1 cellular context compared by ENCODE assay signal in the genomic region with DNA sequence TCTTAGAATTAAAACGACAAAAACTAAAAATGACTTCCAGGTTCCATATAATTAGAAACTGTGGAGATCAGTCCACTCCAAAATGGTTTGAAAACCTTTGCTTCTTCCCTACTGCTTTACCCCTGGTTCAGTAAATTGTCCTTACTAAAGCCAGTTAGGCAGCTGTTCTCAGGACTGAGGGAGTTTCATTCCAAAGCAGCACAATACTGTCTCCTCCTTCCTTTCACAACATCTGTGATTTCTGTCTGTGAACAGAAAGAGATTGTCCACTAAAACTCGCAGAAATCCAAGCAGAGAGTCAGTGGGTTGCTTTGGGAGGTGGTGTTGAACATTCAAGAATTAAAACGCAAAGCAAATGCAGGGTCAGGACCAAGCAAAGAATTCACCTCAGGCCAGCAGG.
TF ChIP-seq lines count a peak whose summit lies in the region.

No MANE protein-coding gene starts in this region.

TF ChIP-seq in GM23338, 12 proteins besides CTCF, POLR2A, EP300 and RAD21 (continued from another document):
- TF ChIP-seq, protein P1, sequence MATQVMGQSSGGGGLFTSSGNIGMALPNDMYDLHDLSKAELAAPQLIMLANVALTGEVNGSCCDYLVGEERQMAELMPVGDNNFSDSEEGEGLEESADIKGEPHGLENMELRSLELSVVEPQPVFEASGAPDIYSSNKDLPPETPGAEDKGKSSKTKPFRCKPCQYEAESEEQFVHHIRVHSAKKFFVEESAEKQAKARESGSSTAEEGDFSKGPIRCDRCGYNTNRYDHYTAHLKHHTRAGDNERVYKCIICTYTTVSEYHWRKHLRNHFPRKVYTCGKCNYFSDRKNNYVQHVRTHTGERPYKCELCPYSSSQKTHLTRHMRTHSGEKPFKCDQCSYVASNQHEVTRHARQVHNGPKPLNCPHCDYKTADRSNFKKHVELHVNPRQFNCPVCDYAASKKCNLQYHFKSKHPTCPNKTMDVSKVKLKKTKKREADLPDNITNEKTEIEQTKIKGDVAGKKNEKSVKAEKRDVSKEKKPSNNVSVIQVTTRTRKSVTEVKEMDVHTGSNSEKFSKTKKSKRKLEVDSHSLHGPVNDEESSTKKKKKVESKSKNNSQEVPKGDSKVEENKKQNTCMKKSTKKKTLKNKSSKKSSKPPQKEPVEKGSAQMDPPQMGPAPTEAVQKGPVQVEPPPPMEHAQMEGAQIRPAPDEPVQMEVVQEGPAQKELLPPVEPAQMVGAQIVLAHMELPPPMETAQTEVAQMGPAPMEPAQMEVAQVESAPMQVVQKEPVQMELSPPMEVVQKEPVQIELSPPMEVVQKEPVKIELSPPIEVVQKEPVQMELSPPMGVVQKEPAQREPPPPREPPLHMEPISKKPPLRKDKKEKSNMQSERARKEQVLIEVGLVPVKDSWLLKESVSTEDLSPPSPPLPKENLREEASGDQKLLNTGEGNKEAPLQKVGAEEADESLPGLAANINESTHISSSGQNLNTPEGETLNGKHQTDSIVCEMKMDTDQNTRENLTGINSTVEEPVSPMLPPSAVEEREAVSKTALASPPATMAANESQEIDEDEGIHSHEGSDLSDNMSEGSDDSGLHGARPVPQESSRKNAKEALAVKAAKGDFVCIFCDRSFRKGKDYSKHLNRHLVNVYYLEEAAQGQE (IDR thresholded peaks at IDR 0.05; ENCODE audit: unreplicated experiment): no peak
- TF ChIP-seq, protein P2, sequence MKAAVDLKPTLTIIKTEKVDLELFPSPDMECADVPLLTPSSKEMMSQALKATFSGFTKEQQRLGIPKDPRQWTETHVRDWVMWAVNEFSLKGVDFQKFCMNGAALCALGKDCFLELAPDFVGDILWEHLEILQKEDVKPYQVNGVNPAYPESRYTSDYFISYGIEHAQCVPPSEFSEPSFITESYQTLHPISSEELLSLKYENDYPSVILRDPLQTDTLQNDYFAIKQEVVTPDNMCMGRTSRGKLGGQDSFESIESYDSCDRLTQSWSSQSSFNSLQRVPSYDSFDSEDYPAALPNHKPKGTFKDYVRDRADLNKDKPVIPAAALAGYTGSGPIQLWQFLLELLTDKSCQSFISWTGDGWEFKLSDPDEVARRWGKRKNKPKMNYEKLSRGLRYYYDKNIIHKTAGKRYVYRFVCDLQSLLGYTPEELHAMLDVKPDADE (IDR thresholded peaks at IDR 0.05): no peak
- TF ChIP-seq, protein P3, sequence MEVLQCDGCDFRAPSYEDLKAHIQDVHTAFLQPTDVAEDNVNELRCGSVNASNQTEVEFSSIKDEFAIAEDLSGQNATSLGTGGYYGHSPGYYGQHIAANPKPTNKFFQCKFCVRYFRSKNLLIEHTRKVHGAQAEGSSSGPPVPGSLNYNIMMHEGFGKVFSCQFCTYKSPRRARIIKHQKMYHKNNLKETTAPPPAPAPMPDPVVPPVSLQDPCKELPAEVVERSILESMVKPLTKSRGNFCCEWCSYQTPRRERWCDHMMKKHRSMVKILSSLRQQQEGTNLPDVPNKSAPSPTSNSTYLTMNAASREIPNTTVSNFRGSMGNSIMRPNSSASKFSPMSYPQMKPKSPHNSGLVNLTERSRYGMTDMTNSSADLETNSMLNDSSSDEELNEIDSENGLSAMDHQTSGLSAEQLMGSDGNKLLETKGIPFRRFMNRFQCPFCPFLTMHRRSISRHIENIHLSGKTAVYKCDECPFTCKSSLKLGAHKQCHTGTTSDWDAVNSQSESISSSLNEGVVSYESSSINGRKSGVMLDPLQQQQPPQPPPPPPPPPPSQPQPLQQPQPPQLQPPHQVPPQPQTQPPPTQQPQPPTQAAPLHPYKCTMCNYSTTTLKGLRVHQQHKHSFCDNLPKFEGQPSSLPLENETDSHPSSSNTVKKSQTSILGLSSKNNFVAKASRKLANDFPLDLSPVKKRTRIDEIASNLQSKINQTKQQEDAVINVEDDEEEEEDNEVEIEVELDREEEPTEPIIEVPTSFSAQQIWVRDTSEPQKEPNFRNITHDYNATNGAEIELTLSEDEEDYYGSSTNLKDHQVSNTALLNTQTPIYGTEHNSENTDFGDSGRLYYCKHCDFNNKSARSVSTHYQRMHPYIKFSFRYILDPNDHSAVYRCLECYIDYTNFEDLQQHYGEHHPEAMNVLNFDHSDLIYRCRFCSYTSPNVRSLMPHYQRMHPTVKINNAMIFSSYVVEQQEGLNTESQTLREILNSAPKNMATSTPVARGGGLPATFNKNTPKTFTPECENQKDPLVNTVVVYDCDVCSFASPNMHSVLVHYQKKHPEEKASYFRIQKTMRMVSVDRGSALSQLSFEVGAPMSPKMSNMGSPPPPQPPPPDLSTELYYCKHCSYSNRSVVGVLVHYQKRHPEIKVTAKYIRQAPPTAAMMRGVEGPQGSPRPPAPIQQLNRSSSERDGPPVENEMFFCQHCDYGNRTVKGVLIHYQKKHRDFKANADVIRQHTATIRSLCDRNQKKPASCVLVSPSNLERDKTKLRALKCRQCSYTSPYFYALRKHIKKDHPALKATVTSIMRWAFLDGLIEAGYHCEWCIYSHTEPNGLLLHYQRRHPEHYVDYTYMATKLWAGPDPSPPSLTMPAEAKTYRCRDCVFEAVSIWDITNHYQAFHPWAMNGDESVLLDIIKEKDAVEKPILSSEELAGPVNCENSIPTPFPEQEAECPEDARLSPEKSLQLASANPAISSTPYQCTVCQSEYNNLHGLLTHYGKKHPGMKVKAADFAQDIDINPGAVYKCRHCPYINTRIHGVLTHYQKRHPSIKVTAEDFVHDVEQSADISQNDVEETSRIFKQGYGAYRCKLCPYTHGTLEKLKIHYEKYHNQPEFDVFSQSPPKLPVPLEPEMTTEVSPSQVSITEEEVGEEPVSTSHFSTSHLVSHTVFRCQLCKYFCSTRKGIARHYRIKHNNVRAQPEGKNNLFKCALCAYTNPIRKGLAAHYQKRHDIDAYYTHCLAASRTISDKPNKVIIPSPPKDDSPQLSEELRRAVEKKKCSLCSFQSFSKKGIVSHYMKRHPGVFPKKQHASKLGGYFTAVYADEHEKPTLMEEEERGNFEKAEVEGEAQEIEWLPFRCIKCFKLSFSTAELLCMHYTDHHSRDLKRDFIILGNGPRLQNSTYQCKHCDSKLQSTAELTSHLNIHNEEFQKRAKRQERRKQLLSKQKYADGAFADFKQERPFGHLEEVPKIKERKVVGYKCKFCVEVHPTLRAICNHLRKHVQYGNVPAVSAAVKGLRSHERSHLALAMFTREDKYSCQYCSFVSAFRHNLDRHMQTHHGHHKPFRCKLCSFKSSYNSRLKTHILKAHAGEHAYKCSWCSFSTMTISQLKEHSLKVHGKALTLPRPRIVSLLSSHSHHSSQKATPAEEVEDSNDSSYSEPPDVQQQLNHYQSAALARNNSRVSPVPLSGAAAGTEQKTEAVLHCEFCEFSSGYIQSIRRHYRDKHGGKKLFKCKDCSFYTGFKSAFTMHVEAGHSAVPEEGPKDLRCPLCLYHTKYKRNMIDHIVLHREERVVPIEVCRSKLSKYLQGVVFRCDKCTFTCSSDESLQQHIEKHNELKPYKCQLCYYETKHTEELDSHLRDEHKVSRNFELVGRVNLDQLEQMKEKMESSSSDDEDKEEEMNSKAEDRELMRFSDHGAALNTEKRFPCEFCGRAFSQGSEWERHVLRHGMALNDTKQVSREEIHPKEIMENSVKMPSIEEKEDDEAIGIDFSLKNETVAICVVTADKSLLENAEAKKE (CRISPR knock-in tag; IDR thresholded peaks at IDR 0.05): no peak
- TF ChIP-seq EZH2phosphoT487 (IDR thresholded peaks at IDR 0.05; ENCODE audit: unreplicated experiment): no peak
- TF ChIP-seq CREB1 (CRISPR knock-in tag; IDR thresholded peaks at IDR 0.05; ENCODE audit: low read depth): no peak
- no peak for TF ChIP-seq EZH2 (IDR thresholded peaks at IDR 0.05; ENCODE audit: low read depth, unreplicated experiment)
